1 cellular context compared by ENCODE assay signal in genomic region chr2:15556311-15556930, GRCh38.
TF ChIP-seq lines count a peak whose summit lies in the region.

No MANE protein-coding gene starts in this region.

TF ChIP-seq in K562, 482 proteins besides CTCF, POLR2A, EP300 and RAD21 (continued from another document and continues in another):
- no peak for TF ChIP-seq CBFA2T2 (conservative IDR thresholded peaks at IDR 0.05)
- TF ChIP-seq ZBTB9 (CRISPR knock-in tag; IDR thresholded peaks at IDR 0.05), result peak; percentile 19
- TF ChIP-seq DEAF1 (CRISPR knock-in tag; IDR thresholded peaks at IDR 0.05), result no peak
- TF ChIP-seq HNRNPH1 (optimal IDR thresholded peaks at IDR 0.05; ENCODE audit: low read depth, low read length), result no peak
- TF ChIP-seq DIDO1 (tag; IDR thresholded peaks at IDR 0.05; ENCODE audit: low read depth), result no peak
- TF ChIP-seq NR4A1 (CRISPR knock-in tag; IDR thresholded peaks at IDR 0.05), result no peak
- TF ChIP-seq NR4A1 (tag; IDR thresholded peaks at IDR 0.05), result no peak; the same call in 1 of the 2 replicates
- no peak for TF ChIP-seq NR1H2 (CRISPR knock-in tag; IDR thresholded peaks at IDR 0.05)
- peak in 1 of 2 experiments; percentile 57; a peak in 2 of 4 replicates for TF ChIP-seq FOXA3 (CRISPR knock-in tag; conservative IDR thresholded peaks at IDR 0.05 in 1 of 2, IDR thresholded peaks at IDR 0.05 in 1 of 2)
- TF ChIP-seq, protein P1, sequence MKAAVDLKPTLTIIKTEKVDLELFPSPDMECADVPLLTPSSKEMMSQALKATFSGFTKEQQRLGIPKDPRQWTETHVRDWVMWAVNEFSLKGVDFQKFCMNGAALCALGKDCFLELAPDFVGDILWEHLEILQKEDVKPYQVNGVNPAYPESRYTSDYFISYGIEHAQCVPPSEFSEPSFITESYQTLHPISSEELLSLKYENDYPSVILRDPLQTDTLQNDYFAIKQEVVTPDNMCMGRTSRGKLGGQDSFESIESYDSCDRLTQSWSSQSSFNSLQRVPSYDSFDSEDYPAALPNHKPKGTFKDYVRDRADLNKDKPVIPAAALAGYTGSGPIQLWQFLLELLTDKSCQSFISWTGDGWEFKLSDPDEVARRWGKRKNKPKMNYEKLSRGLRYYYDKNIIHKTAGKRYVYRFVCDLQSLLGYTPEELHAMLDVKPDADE (conservative IDR thresholded peaks at IDR 0.05; ENCODE audit: control insufficient read depth, low read depth, low read length), result no peak
- no peak for TF ChIP-seq ZNF507 (tag; conservative IDR thresholded peaks at IDR 0.05)
- TF ChIP-seq, protein P2, sequence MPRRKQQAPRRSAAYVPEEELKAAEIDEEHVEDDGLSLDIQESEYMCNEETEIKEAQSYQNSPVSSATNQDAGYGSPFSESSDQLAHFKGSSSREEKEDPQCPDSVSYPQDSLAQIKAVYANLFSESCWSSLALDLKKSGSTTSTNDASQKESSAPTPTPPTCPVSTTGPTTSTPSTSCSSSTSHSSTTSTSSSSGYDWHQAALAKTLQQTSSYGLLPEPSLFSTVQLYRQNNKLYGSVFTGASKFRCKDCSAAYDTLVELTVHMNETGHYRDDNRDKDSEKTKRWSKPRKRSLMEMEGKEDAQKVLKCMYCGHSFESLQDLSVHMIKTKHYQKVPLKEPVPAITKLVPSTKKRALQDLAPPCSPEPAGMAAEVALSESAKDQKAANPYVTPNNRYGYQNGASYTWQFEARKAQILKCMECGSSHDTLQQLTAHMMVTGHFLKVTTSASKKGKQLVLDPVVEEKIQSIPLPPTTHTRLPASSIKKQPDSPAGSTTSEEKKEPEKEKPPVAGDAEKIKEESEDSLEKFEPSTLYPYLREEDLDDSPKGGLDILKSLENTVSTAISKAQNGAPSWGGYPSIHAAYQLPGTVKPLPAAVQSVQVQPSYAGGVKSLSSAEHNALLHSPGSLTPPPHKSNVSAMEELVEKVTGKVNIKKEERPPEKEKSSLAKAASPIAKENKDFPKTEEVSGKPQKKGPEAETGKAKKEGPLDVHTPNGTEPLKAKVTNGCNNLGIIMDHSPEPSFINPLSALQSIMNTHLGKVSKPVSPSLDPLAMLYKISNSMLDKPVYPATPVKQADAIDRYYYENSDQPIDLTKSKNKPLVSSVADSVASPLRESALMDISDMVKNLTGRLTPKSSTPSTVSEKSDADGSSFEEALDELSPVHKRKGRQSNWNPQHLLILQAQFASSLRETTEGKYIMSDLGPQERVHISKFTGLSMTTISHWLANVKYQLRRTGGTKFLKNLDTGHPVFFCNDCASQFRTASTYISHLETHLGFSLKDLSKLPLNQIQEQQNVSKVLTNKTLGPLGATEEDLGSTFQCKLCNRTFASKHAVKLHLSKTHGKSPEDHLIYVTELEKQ (CRISPR knock-in tag; IDR thresholded peaks at IDR 0.05), result no peak
- peak; percentile 72; the same call in 1 of the 2 replicates for TF ChIP-seq RNF2 (IDR thresholded peaks at IDR 0.05)
- no peak for TF ChIP-seq XRCC3 (IDR thresholded peaks at IDR 0.05)
- no peak for TF ChIP-seq SP1 (CRISPR knock-in tag; IDR thresholded peaks at IDR 0.05)
- no peak for TF ChIP-seq FOXJ3 (CRISPR knock-in tag; IDR thresholded peaks at IDR 0.05)
- no peak for TF ChIP-seq YBX1 (IDR thresholded peaks at IDR 0.05)
- no peak for TF ChIP-seq HLTF (IDR thresholded peaks at IDR 0.05)
- TF ChIP-seq MCM7 (IDR thresholded peaks at IDR 0.05), result no peak
- TF ChIP-seq ZNF3 (CRISPR knock-in tag; IDR thresholded peaks at IDR 0.05), result no peak
- TF ChIP-seq RBBP5 (IDR thresholded peaks at IDR 0.05; ENCODE audit: borderline replicate concordance, insufficient read depth, low read length, poor library complexity, severe bottlenecking), result no peak
- no peak for TF ChIP-seq SMAD2 (IDR thresholded peaks at IDR 0.05; ENCODE audit: low read depth, low read length)
- no peak for TF ChIP-seq POLR2B (IDR thresholded peaks at IDR 0.05; ENCODE audit: low read depth, partially characterized antibody)
- TF ChIP-seq NR2C2 (CRISPR knock-in tag; IDR thresholded peaks at IDR 0.05), result no peak
- no peak for TF ChIP-seq NR2C2 (tag; IDR thresholded peaks at IDR 0.05)
- TF ChIP-seq, protein P3, sequence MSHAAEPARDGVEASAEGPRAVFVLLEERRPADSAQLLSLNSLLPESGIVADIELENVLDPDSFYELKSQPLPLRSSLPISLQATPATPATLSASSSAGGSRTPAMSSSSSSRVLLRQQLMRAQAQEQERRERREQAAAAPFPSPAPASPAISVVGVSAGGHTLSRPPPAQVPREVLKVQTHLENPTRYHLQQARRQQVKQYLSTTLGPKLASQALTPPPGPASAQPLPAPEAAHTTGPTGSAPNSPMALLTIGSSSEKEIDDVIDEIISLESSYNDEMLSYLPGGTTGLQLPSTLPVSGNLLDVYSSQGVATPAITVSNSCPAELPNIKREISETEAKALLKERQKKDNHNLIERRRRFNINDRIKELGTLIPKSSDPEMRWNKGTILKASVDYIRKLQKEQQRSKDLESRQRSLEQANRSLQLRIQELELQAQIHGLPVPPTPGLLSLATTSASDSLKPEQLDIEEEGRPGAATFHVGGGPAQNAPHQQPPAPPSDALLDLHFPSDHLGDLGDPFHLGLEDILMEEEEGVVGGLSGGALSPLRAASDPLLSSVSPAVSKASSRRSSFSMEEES (CRISPR knock-in tag; IDR thresholded peaks at IDR 0.05), result no peak
- TF ChIP-seq RBM14 (IDR thresholded peaks at IDR 0.05; ENCODE audit: borderline replicate concordance, insufficient read depth, low read depth, low read length), result no peak
- no peak for TF ChIP-seq E2F4 (CRISPR knock-in tag; IDR thresholded peaks at IDR 0.05; ENCODE audit: low read depth)
- TF ChIP-seq CHCHD3 (CRISPR knock-in tag; IDR thresholded peaks at IDR 0.05), result no peak
- no peak for TF ChIP-seq NFXL1 (CRISPR knock-in tag; IDR thresholded peaks at IDR 0.05)
- TF ChIP-seq NR0B1 (IDR thresholded peaks at IDR 0.05; ENCODE audit: partially characterized antibody), result no peak
- no peak for TF ChIP-seq RFX5 (IDR thresholded peaks at IDR 0.05; ENCODE audit: low read depth, low read length)
- TF ChIP-seq KDM1A (IDR thresholded peaks at IDR 0.05), result peak in 1 of 2 experiments; percentile 58; a peak in 2 of 4 replicates
- TF ChIP-seq U2AF2 (optimal IDR thresholded peaks at IDR 0.05; ENCODE audit: low read depth, low read length), result no peak
- peak; percentile 80 for TF ChIP-seq CC2D1A (IDR thresholded peaks at IDR 0.05)
- no peak for TF ChIP-seq CTCFL (IDR thresholded peaks at IDR 0.05; ENCODE audit: borderline replicate concordance, insufficient read depth, low read depth, low read length, poor library complexity, severe bottlenecking)
- no peak for TF ChIP-seq ZNF217 (CRISPR knock-in tag; IDR thresholded peaks at IDR 0.05)
- no peak for TF ChIP-seq MTA1 (IDR thresholded peaks at IDR 0.05; ENCODE audit: borderline replicate concordance)
- peak; percentile 15; the same call in 1 of the 2 replicates for TF ChIP-seq MYC (IDR thresholded peaks at IDR 0.05; ENCODE audit: low read depth, low read length)
- no peak for TF ChIP-seq MYC (CRISPR knock-in tag; IDR thresholded peaks at IDR 0.05; ENCODE audit: borderline replicate concordance, low read depth)
- TF ChIP-seq ZBED1 (IDR thresholded peaks at IDR 0.05), result no peak
- 0 out of 2 replicates have a peak, but pooled peaks have one; percentile 20 for TF ChIP-seq ZBTB17 (CRISPR knock-in tag; IDR thresholded peaks at IDR 0.05)
- TF ChIP-seq TAF1 (IDR thresholded peaks at IDR 0.05; ENCODE audit: control insufficient read depth, extremely low read depth, insufficient read depth, low read length, severe bottlenecking), result no peak
- no peak for TF ChIP-seq ZBTB8A (IDR thresholded peaks at IDR 0.05; ENCODE audit: partially characterized antibody)
- TF ChIP-seq DMBX1 (CRISPR knock-in tag; IDR thresholded peaks at IDR 0.05; ENCODE audit: borderline replicate concordance), result peak; percentile 46; the same call in 1 of the 2 replicates
- TF ChIP-seq, protein P4, sequence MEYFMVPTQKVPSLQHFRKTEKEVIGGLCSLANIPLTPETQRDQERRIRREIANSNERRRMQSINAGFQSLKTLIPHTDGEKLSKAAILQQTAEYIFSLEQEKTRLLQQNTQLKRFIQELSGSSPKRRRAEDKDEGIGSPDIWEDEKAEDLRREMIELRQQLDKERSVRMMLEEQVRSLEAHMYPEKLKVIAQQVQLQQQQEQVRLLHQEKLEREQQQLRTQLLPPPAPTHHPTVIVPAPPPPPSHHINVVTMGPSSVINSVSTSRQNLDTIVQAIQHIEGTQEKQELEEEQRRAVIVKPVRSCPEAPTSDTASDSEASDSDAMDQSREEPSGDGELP (CRISPR knock-in tag; IDR thresholded peaks at IDR 0.05; ENCODE audit: borderline replicate concordance), result no peak
- TF ChIP-seq ASH1L (IDR thresholded peaks at IDR 0.05; ENCODE audit: borderline replicate concordance, low read depth, partially characterized antibody), result no peak
- TF ChIP-seq POLR3G (IDR thresholded peaks at IDR 0.05; ENCODE audit: extremely low read depth, insufficient read length, insufficient replicate concordance), result no peak
- TF ChIP-seq ZNF583 (CRISPR knock-in tag; IDR thresholded peaks at IDR 0.05), result no peak
- TF ChIP-seq, protein P5, sequence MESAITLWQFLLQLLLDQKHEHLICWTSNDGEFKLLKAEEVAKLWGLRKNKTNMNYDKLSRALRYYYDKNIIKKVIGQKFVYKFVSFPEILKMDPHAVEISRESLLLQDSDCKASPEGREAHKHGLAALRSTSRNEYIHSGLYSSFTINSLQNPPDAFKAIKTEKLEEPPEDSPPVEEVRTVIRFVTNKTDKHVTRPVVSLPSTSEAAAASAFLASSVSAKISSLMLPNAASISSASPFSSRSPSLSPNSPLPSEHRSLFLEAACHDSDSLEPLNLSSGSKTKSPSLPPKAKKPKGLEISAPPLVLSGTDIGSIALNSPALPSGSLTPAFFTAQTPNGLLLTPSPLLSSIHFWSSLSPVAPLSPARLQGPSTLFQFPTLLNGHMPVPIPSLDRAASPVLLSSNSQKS (CRISPR knock-in tag; IDR thresholded peaks at IDR 0.05), result no peak
- TF ChIP-seq RBM22 (IDR thresholded peaks at IDR 0.05; ENCODE audit: low read depth, low read length, poor library complexity, severe bottlenecking), result no peak
- no peak for TF ChIP-seq TEAD1 (CRISPR knock-in tag; IDR thresholded peaks at IDR 0.05)
- TF ChIP-seq, protein P6, sequence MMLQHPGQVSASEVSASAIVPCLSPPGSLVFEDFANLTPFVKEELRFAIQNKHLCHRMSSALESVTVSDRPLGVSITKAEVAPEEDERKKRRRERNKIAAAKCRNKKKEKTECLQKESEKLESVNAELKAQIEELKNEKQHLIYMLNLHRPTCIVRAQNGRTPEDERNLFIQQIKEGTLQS (IDR thresholded peaks at IDR 0.05), result peak; percentile 87
- TF ChIP-seq, protein P6 (CRISPR knock-in tag; conservative IDR thresholded peaks at IDR 0.05), result peak; percentile 54; the same call in 1 of the 2 replicates
- TF ChIP-seq DACH1 (IDR thresholded peaks at IDR 0.05; ENCODE audit: partially characterized antibody), result no peak
- TF ChIP-seq BRD4 (IDR thresholded peaks at IDR 0.05), result no peak
